1 cellular context compared by ENCODE assay signal in the genomic region with DNA sequence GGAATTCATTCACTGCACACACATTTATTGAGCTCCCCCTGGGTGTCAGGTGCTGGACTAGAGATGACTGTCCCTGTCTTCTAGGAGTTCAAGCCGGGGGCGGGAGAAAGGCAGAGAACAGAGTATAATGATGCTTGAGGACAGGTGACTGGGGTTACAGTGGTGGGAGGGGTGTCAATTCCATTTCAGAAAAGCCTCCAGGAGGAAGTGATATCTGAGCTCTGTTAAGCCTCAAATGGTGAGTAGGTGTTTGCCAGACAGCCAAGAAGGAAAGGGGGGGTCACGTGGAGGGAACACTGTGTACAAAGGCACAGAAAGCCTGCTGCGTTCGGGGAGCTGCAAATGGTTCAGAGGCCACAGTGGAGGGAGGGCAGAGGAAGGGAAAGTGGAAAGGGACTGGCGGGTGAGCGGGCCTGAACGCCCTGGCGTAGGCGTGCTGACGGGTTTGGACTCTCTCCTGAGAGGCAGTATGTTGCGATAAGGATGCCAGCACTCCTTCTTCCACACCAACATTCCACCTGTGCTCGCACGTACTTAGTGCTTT.
TF ChIP-seq lines count a peak whose summit lies in the region.

No MANE protein-coding gene starts in this region.

TF ChIP-seq in H1, 55 proteins besides CTCF, POLR2A, EP300 and RAD21:
- no peak for TF ChIP-seq SIN3A (conservative IDR thresholded peaks at IDR 0.05 in 1 of 2, IDR thresholded peaks at IDR 0.05 in 1 of 2; ENCODE audit: low read depth in 1 of 2, low read length in 2 of 2)
- TF ChIP-seq CBX8 (IDR thresholded peaks at IDR 0.05; ENCODE audit: borderline replicate concordance, low read depth, low read length): no peak
- no peak for TF ChIP-seq EZH2 (IDR thresholded peaks at IDR 0.05; ENCODE audit: low read depth, low read length, severe bottlenecking)
